ENCODE assay signal across 11 cellular contexts in the genomic region with DNA sequence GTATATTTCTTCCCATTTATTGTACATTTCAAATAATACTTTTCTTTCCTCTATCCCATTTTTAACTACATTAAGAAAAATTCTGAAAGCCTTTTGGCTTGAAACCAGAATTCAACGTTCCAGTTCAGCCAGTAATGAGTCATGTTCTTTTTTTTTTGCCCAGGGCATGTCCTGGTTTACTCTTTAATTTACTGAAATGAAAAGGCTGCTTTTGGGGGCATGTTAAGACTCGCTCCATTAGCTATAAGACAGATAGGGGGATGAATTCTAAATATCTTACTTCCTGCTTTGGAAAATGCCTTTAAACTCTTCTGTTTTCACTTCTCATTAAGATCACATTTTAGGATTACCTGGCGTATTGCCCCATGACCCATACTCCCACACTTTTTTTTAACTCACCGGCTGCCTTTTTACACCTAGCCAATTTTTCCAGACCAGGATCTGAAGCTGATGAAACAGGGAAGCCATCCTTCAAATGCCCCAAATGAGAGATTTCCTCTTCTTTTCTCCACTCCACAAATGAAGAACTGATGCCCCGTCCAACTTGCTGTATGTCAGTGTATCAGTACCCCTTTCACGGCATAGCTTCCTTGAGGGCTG. TPM values are rescaled to one million over a fixed set of nuclear protein-coding genes. Genes with fewer than 3 reads are reported as not detected.
DNase-seq lines count a peak whose midpoint lies in the region; TF ChIP-seq lines count a peak whose summit lies in the region.
"Had no signal": no experiment of that assay in that cellular context is flagged by ENCODE, and none has a peak within 500 bp of the region (broad histone marks: within the 10 kb centered on the region; RNA-seq: fewer than 3 reads in every experiment).

No MANE protein-coding gene starts in this region.

- peak overlapping the region; percentile 13; the same call in 1 of the 2 replicates for H2AFZ ChIP-seq in SK-N-SH (ENCODE audit: low read depth)

- no peak overlapping the region for H3K4me3 Mint-ChIP-seq in activated naive CD4-positive, alpha-beta T cell treated with anti-CD3 and anti-CD28 coated beads, Interleukin-2, amount 10 ng/mL, durations not matched to agents 7 days and 5 days
- H3K4me3 Mint-ChIP-seq in activated CD4-positive, alpha-beta T cell treated with anti-CD3 and anti-CD28 coated beads, Interleukin-2, amount 10 ng/mL, durations not matched to agents 7 days and 5 days = no peak overlapping the region
- H3K4me3 Mint-ChIP-seq: IgD-negative memory B cell had no signal

- no peaks in the 10 kb centered on the region for H3K36me3 Mint-ChIP-seq in activated naive CD4-positive, alpha-beta T cell treated with anti-CD3 and anti-CD28 coated beads, Interleukin-2, amount 10 ng/mL, durations not matched to agents 7 days and 5 days
- no peaks in the 10 kb centered on the region for H3K36me3 Mint-ChIP-seq in activated CD4-positive, alpha-beta T cell treated with anti-CD3 and anti-CD28 coated beads, Interleukin-2, amount 10 ng/mL, durations not matched to agents 7 days and 5 days (ENCODE audit: low read depth)
- H3K36me3 Mint-ChIP-seq: IgD-negative memory B cell had no signal

- no peaks in the 10 kb centered on the region for H3K4me1 Mint-ChIP-seq in activated naive CD4-positive, alpha-beta T cell treated with anti-CD3 and anti-CD28 coated beads, Interleukin-2, amount 10 ng/mL, durations not matched to agents 7 days and 5 days
- H3K4me1 Mint-ChIP-seq in activated CD4-positive, alpha-beta T cell treated with anti-CD3 and anti-CD28 coated beads, Interleukin-2, amount 10 ng/mL, durations not matched to agents 7 days and 5 days = no peaks in the 10 kb centered on the region
- H3K4me1 Mint-ChIP-seq: IgD-negative memory B cell had no signal

- TF ChIP-seq RAD21 in SK-N-SH (IDR thresholded peaks at IDR 0.05; ENCODE audit: low read length) = no peak

- WGBS in SK-N-SH (ENCODE audit: low lambda C conversion rate) = 42% methylated on average over 6 of the region's 6 CpGs

- TF ChIP-seq EP300 in SK-N-SH (IDR thresholded peaks at IDR 0.05; ENCODE audit: borderline replicate concordance in 1 of 2, low read depth in 1 of 2, low read length in 1 of 2) = peak in 1 of 2 experiments; percentile 47; a peak in 1 of 4 replicates

- H3K9me3 Mint-ChIP-seq in activated naive CD4-positive, alpha-beta T cell treated with anti-CD3 and anti-CD28 coated beads, Interleukin-2, amount 10 ng/mL, durations not matched to agents 7 days and 5 days = no peaks in the 10 kb centered on the region
- H3K9me3 Mint-ChIP-seq in activated CD4-positive, alpha-beta T cell treated with anti-CD3 and anti-CD28 coated beads, Interleukin-2, amount 10 ng/mL, durations not matched to agents 7 days and 5 days = no peaks in the 10 kb centered on the region

- H3K27me3 ChIP-seq in BE2C (no peaks in the 10 kb centered on the region), SK-N-SH (ENCODE audit: insufficient read depth) (no peaks in the 10 kb centered on the region)

- H3K9me3 ChIP-seq in BE2C (no peaks in the 10 kb centered on the region), SK-N-SH (no peaks in the 10 kb centered on the region)

- TF ChIP-seq CTCF in BE2C (IDR thresholded peaks at IDR 0.05; ENCODE audit: low read depth, low read length) = no peak
- no peak for TF ChIP-seq CTCF in HFF-Myc (IDR thresholded peaks at IDR 0.05; ENCODE audit: low read depth, low read length, missing control alignments)
- no peak for TF ChIP-seq CTCF in SK-N-SH (IDR thresholded peaks at IDR 0.05)

- DNase-seq in BE2C = peak; percentile 25
- peak; percentile 64 for DNase-seq in HFF-Myc (ENCODE audit: extremely low read depth, low read depth)
- DNase-seq in SK-N-SH = peak; percentile 19
- peak; percentile 6 for DNase-seq in hepatic stellate cell (ENCODE audit: low spot score)
- DNase-seq in activated naive CD4-positive, alpha-beta T cell treated with anti-CD3 and anti-CD28 coated beads, Interleukin-2, amount 10 ng/mL, durations not matched to agents 7 days and 5 days = no peak
- DNase-seq in GDM1 (lab: John Stamatoyannopoulos, UW) = no peak
- no peak for DNase-seq in activated CD4-positive, alpha-beta T cell treated with anti-CD3 and anti-CD28 coated beads, Interleukin-2, amount 10 ng/mL, durations not matched to agents 7 days and 5 days
- DNase-seq in activated CD8-positive, alpha-beta memory T cell treated with anti-CD3 and anti-CD28 coated beads, Interleukin-2, amount 50 U/mL, for 4 hours = no peak
- DNase-seq: DMS79 treated with DMSO at 0.1 percent for 48 hours had no signal

- POLR2A ChIA-PET in SK-N-SH (lab: Yijun Ruan, JAX) = no interaction called here
- POLR2A ChIA-PET in activated CD4-positive, alpha-beta T cell treated with anti-CD3 and anti-CD28 coated beads, Interleukin-2, amount 10 ng/mL, durations not matched to agents 7 days and 5 days (lab: Charles Lee) = no interaction called here

- H3K27ac Mint-ChIP-seq in activated naive CD4-positive, alpha-beta T cell treated with anti-CD3 and anti-CD28 coated beads, Interleukin-2, amount 10 ng/mL, durations not matched to agents 7 days and 5 days = no peak overlapping the region
- no peak overlapping the region for H3K27ac Mint-ChIP-seq in activated CD4-positive, alpha-beta T cell treated with anti-CD3 and anti-CD28 coated beads, Interleukin-2, amount 10 ng/mL, durations not matched to agents 7 days and 5 days

- H4K20me1 ChIP-seq in SK-N-SH (ENCODE audit: insufficient read depth) = no peaks in the 10 kb centered on the region

- peak overlapping the region; percentile 41 for H3K4me2 ChIP-seq in SK-N-SH

- no peaks in the 10 kb centered on the region for H3K9me2 ChIP-seq in SK-N-SH

- H3F3A ChIP-seq in SK-N-SH (replicated peaks; ENCODE audit: insufficient read depth) = peaks cover 11% of the 10 kb centered on the region

- H3K4me3 ChIP-seq in BE2C (ENCODE audit: low read depth, low read length) (no peak overlapping the region), HFF-Myc (replicated peaks; ENCODE audit: low read depth, low read length) (no peak overlapping the region), SK-N-SH (ENCODE audit: low read depth in 2 of 2, low read length in 1 of 2) (no peak overlapping the region)

- H3K36me3 ChIP-seq in BE2C = no peaks in the 10 kb centered on the region
- H3K36me3 ChIP-seq in SK-N-SH (replicated peaks in 1 of 2; ENCODE audit: control insufficient read depth in 1 of 2, insufficient read depth in 2 of 2, low read length in 1 of 2) = no peaks in the 10 kb centered on the region

- H3K9ac ChIP-seq in SK-N-SH = no peak overlapping the region

- no peaks in the 10 kb centered on the region for H3K79me2 ChIP-seq in SK-N-SH (ENCODE audit: insufficient read depth)

- H3K27ac ChIP-seq in SK-N-SH (ENCODE audit: low read depth in 2 of 2, low read length in 1 of 2) = peak overlapping the region; percentile 27 to 80; a peak in 3 of 4 replicates

- CTCF ChIA-PET in SK-N-SH (lab: Yijun Ruan, JAX) = no interaction called here
- CTCF ChIA-PET in activated naive CD4-positive, alpha-beta T cell treated with anti-CD3 and anti-CD28 coated beads, Interleukin-2, amount 10 ng/mL, durations not matched to agents 7 days and 5 days (lab: Charles Lee) = no interaction called here
- CTCF ChIA-PET in activated CD4-positive, alpha-beta T cell treated with anti-CD3 and anti-CD28 coated beads, Interleukin-2, amount 10 ng/mL, durations not matched to agents 7 days and 5 days (lab: Charles Lee) = no interaction called here

- no peaks in the 10 kb centered on the region for H3K27me3 Mint-ChIP-seq in activated naive CD4-positive, alpha-beta T cell treated with anti-CD3 and anti-CD28 coated beads, Interleukin-2, amount 10 ng/mL, durations not matched to agents 7 days and 5 days
- no peaks in the 10 kb centered on the region for H3K27me3 Mint-ChIP-seq in activated CD4-positive, alpha-beta T cell treated with anti-CD3 and anti-CD28 coated beads, Interleukin-2, amount 10 ng/mL, durations not matched to agents 7 days and 5 days
- H3K27me3 Mint-ChIP-seq: IgD-negative memory B cell had no signal

- H3K4me1 ChIP-seq in BE2C (peaks cover 15% of the 10 kb centered on the region), SK-N-SH (ENCODE audit: control insufficient read depth in 1 of 2, insufficient read depth in 2 of 2, low read depth in 1 of 2, low read length in 1 of 2) (peaks cover 10 to 11% of the 10 kb centered on the region in 2 experiments; a peak in 3 of 4 replicates)

TF ChIP-seq in SK-N-SH, 30 proteins besides CTCF, POLR2A, EP300 and RAD21 (continues in another document):
- no peak for TF ChIP-seq EZH2phosphoT487 (IDR thresholded peaks at IDR 0.05; ENCODE audit: borderline replicate concordance, low read depth)
- TF ChIP-seq YY1 (IDR thresholded peaks at IDR 0.05; ENCODE audit: low read depth) = no peak
- 0 out of 2 replicates have a peak, but pooled peaks have one; percentile 19 for TF ChIP-seq GATA2 (CRISPR knock-in tag; IDR thresholded peaks at IDR 0.05)
- TF ChIP-seq TAF1 (IDR thresholded peaks at IDR 0.05; ENCODE audit: borderline replicate concordance, low read depth, low read length) = no peak
- TF ChIP-seq, protein P1, sequence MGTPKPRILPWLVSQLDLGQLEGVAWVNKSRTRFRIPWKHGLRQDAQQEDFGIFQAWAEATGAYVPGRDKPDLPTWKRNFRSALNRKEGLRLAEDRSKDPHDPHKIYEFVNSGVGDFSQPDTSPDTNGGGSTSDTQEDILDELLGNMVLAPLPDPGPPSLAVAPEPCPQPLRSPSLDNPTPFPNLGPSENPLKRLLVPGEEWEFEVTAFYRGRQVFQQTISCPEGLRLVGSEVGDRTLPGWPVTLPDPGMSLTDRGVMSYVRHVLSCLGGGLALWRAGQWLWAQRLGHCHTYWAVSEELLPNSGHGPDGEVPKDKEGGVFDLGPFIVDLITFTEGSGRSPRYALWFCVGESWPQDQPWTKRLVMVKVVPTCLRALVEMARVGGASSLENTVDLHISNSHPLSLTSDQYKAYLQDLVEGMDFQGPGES (IDR thresholded peaks at IDR 0.05; ENCODE audit: low read depth, low read length) = no peak
- peak; percentile 28; the same call in 1 of the 2 replicates for TF ChIP-seq RXRA (IDR thresholded peaks at IDR 0.05; ENCODE audit: borderline replicate concordance, low read depth)
- TF ChIP-seq CHD2 (IDR thresholded peaks at IDR 0.05; ENCODE audit: low read length, partially characterized antibody) = no peak
- TF ChIP-seq NFIC (IDR thresholded peaks at IDR 0.05; ENCODE audit: borderline replicate concordance) = peak; percentile 72
- 0 out of 2 replicates have a peak, but pooled peaks have one; percentile 21 for TF ChIP-seq MAX (IDR thresholded peaks at IDR 0.05; ENCODE audit: low read depth)
- TF ChIP-seq FOSL2 (IDR thresholded peaks at IDR 0.05; ENCODE audit: borderline replicate concordance, low read depth) = peak; percentile 67

RNA-seq across cellular contexts. Expression of gene ABCA12, which starts 0.6 kb away (rescaled TPM):
- 3.7 TPM for polyA plus RNA-seq in BE2C (2012; ENCODE audit: insufficient read depth, insufficient read length, low read depth)
- polyA plus RNA-seq in SK-N-SH (2012; rRNA removed) = 0.07 and 0.11 TPM in 2 replicates
- polyA plus RNA-seq in SK-N-SH (2012; cell fraction: cytosol; rRNA removed) = 0.12 and 0.13 TPM in 2 replicates
- 0.05 and 0.06 TPM in 2 replicates for polyA plus RNA-seq in SK-N-SH (2012; cell fraction: nucleus; rRNA removed)
- total RNA-seq in activated CD4-positive, alpha-beta T cell treated with anti-CD3 and anti-CD28 coated beads, Interleukin-2, amount 10 ng/mL, durations not matched to agents 7 days and 5 days = not detected
- total RNA-seq: Right ventricle myocardium inferior had no signal
- polyA plus RNA-seq: IgD-negative memory B cell had no signal

Comparison
In these comparisons a context has a peak if more than half of its experiments do, and no peak if none do; other contexts are left out.
1. DNase-seq: peak in BE2C (single experiment), HFF-Myc (single experiment), SK-N-SH (single experiment) and hepatic stellate cell (single experiment); none in activated naive CD4-positive, alpha-beta T cell treated with anti-CD3 and anti-CD28 coated beads, Interleukin-2, amount 10 ng/mL, durations not matched to agents 7 days and 5 days (single experiment), GDM1 (single experiment), activated CD4-positive, alpha-beta T cell treated with anti-CD3 and anti-CD28 coated beads, Interleukin-2, amount 10 ng/mL, durations not matched to agents 7 days and 5 days (single experiment) and activated CD8-positive, alpha-beta memory T cell treated with anti-CD3 and anti-CD28 coated beads, Interleukin-2, amount 50 U/mL, for 4 hours (single experiment).